Comparison of ENCODE assay signal across 8 cellular contexts in genomic region chr11:71125150-71125549, GRCh38.
"Had no signal": no experiment of that assay in that cellular context is flagged by ENCODE, and none has a peak within 500 bp of the region (broad histone marks: within the 10 kb centered on the region; RNA-seq: fewer than 3 reads in every experiment).

No MANE protein-coding gene starts in this region.

- H3K36me3 Mint-ChIP-seq: IgD-negative memory B cell had no signal

- ATAC-seq: HepG2, K562 had no signal

- H3K4me3 ChIP-seq: K562 had no signal

- H3K27me3 Mint-ChIP-seq: IgD-negative memory B cell had no signal

- DNase-seq: IMR-90, KBM-7, KG1 had no signal

- H3K27ac ChIP-seq: HL-60 had no signal

- H3K4me3 Mint-ChIP-seq: IgD-negative memory B cell had no signal

- FAIRE-seq: HepG2, HTR-8/SVneo, K562 had no signal
